In genomic region chr15:47888721-47889120, GRCh38 we compare ENCODE assay signal across 27 cellular contexts.
"Had no signal": no experiment of that assay in that cellular context is flagged by ENCODE, and none has a peak within 500 bp of the region (broad histone marks: within the 10 kb centered on the region; RNA-seq: fewer than 3 reads in every experiment).

No MANE protein-coding gene starts in this region.

- H3K36me3 ChIP-seq: gastrocnemius medialis, heart left ventricle, left lung, neutrophil, right lobe of liver, stomach, tibial artery had no signal

- DNase-seq: dorsolateral prefrontal cortex; effector CD4-positive, alpha-beta T cell; gastrocnemius medialis; heart left ventricle; kidney; left lung; mesenchymal stem cell; mucosa of descending colon; naive B cell; right lobe of liver; small intestine; stimulated activated CD4-positive, alpha-beta T cell treated with anti-CD3 and anti-CD28 coated beads, Interleukin-12 subunit alpha, Interleukin-12 subunit beta, amount 100 ng/mL, for 4 hours; stimulated activated CD4-positive, alpha-beta T cell treated with anti-CD3 and anti-CD28 coated beads, Interleukin-1b, Interleukin-23, amount 100 ng/mL, for 48 hours; stimulated activated CD4-positive, alpha-beta T cell treated with anti-CD3 and anti-CD28 coated beads, Interleukin-4, amount 100 ng/mL, for 1 hour; stimulated activated CD8-positive, alpha-beta memory T cell treated with anti-CD3 and anti-CD28 coated beads, Interleukin-4, amount 100 ng/mL, for 48 hours; stimulated activated naive CD4-positive, alpha-beta T cell; stomach; testis; tibial artery had no signal

- ATAC-seq: gastrocnemius medialis; heart left ventricle; left lung; mucosa of descending colon; natural killer cell treated with Interleukin-12 subunit alpha and Interleukin-12 subunit beta and Interleukin-15 and Interleukin-18, amount 100 ng/mL, for 72 hours; right lobe of liver had no signal

- H3K9me3 ChIP-seq: gastrocnemius medialis, heart left ventricle, left lung, mucosa of descending colon, neutrophil, right lobe of liver, stomach, testis, tibial artery had no signal

- H3K4me1 ChIP-seq: gastrocnemius medialis, heart left ventricle, left lung, parathyroid adenoma, right lobe of liver, stomach, testis had no signal

- H3K27me3 ChIP-seq: gastrocnemius medialis, heart left ventricle, left lung, neutrophil, right lobe of liver, stomach, testis, tibial artery had no signal

- H3K9ac ChIP-seq: parathyroid adenoma had no signal

- H3K4me3 ChIP-seq: dorsolateral prefrontal cortex, gastrocnemius medialis, heart left ventricle, hepatocyte, left lung, mucosa of descending colon, right lobe of liver, stomach, testis, tibial artery had no signal

- H3K4me1 Mint-ChIP-seq: naive B cell had no signal

- H3K4me2 ChIP-seq: hepatocyte had no signal

- H3K9me3 Mint-ChIP-seq: type B pancreatic cell had no signal

- H3K27ac Mint-ChIP-seq: mesothelial cell of epicardium; naive B cell; natural killer cell treated with Interleukin-12 subunit alpha and Interleukin-12 subunit beta and Interleukin-15 and Interleukin-18, amount 100 ng/mL, for 72 hours; progenitor cell of endocrine pancreas; type B pancreatic cell had no signal

- H2AFZ ChIP-seq: hepatocyte, parathyroid adenoma had no signal

- H3K4me3 Mint-ChIP-seq: mesothelial cell of epicardium; naive B cell; natural killer cell treated with Interleukin-12 subunit alpha and Interleukin-12 subunit beta and Interleukin-15 and Interleukin-18, amount 100 ng/mL, for 72 hours; neural crest cell; type B pancreatic cell had no signal

- H3K36me3 Mint-ChIP-seq: mesothelial cell of epicardium; naive B cell; natural killer cell treated with Interleukin-12 subunit alpha and Interleukin-12 subunit beta and Interleukin-15 and Interleukin-18, amount 100 ng/mL, for 72 hours; type B pancreatic cell had no signal

- H3K79me2 ChIP-seq: hepatocyte, parathyroid adenoma had no signal

- H3K27ac ChIP-seq: dorsolateral prefrontal cortex, gastrocnemius medialis, heart left ventricle, hepatocyte, left lung, neutrophil, parathyroid adenoma, right lobe of liver, stomach, testis, tibial artery had no signal
